In genomic region chr12:10366875-10367274, GRCh38 we compare ENCODE assay signal across 2 cellular contexts.
TF ChIP-seq lines count a peak whose summit lies in the region.

No MANE protein-coding gene starts in this region.

TF ChIP-seq in GM23338, 12 proteins besides CTCF, POLR2A, EP300 and RAD21:
- TF ChIP-seq ETS1 (IDR thresholded peaks at IDR 0.05) (no peak), POLR2AphosphoS5 (IDR thresholded peaks at IDR 0.05; ENCODE audit: low read depth) (no peak), ZNF114 (CRISPR knock-in tag; IDR thresholded peaks at IDR 0.05) (no peak), NANOG (IDR thresholded peaks at IDR 0.05; ENCODE audit: borderline replicate concordance) (no peak), ZNF331 (CRISPR knock-in tag; IDR thresholded peaks at IDR 0.05; ENCODE audit: low read depth) (no peak), EZH2phosphoT487 (IDR thresholded peaks at IDR 0.05; ENCODE audit: unreplicated experiment) (no peak), CREB1 (CRISPR knock-in tag; IDR thresholded peaks at IDR 0.05; ENCODE audit: low read depth) (no peak), STAT1 (IDR thresholded peaks at IDR 0.05; ENCODE audit: unreplicated experiment) (no peak), JUNB (IDR thresholded peaks at IDR 0.05; ENCODE audit: unreplicated experiment) (no peak), REST (IDR thresholded peaks at IDR 0.05; ENCODE audit: unreplicated experiment) (no peak), ZNF462 (CRISPR knock-in tag; IDR thresholded peaks at IDR 0.05) (no peak), EZH2 (IDR thresholded peaks at IDR 0.05; ENCODE audit: low read depth, unreplicated experiment) (no peak)

TF ChIP-seq in H1, 55 proteins besides CTCF, POLR2A, EP300 and RAD21:
- no peak for TF ChIP-seq KDM1A (IDR thresholded peaks at IDR 0.05; ENCODE audit: borderline replicate concordance, low read length)
- no peak for TF ChIP-seq KDM4A (IDR thresholded peaks at IDR 0.05; ENCODE audit: low read depth, low read length, severe bottlenecking)
- TF ChIP-seq HDAC6 (IDR thresholded peaks at IDR 0.05; ENCODE audit: low read depth, low read length) = no peak
- no peak for TF ChIP-seq SRF (IDR thresholded peaks at IDR 0.05; ENCODE audit: low read depth, low read length)
- TF ChIP-seq FOSL1 (IDR thresholded peaks at IDR 0.05; ENCODE audit: insufficient read depth, low read depth, low read length) = no peak
- no peak for TF ChIP-seq CHD2 (IDR thresholded peaks at IDR 0.05; ENCODE audit: low read length)
- no peak for TF ChIP-seq GABPA (IDR thresholded peaks at IDR 0.05; ENCODE audit: borderline replicate concordance, insufficient read depth, low read length)
- TF ChIP-seq SP1 (IDR thresholded peaks at IDR 0.05; ENCODE audit: low read depth, low read length) = no peak
- no peak for TF ChIP-seq JUND (IDR thresholded peaks at IDR 0.05; ENCODE audit: low read length)
- no peak for TF ChIP-seq ZNF274 (IDR thresholded peaks at IDR 0.05; ENCODE audit: borderline replicate concordance, extremely low read depth, low read length)
- TF ChIP-seq RFX5 (IDR thresholded peaks at IDR 0.05; ENCODE audit: borderline replicate concordance, low read depth, low read length) = no peak
- TF ChIP-seq TBP (IDR thresholded peaks at IDR 0.05; ENCODE audit: low read depth, low read length) = no peak
- TF ChIP-seq NANOG (IDR thresholded peaks at IDR 0.05; ENCODE audit: insufficient read depth, low read depth, low read length, poor library complexity, severe bottlenecking) = no peak
- no peak for TF ChIP-seq POU5F1 (IDR thresholded peaks at IDR 0.05; ENCODE audit: low read depth, low read length)
- TF ChIP-seq POLR2AphosphoS5 (IDR thresholded peaks at IDR 0.05; ENCODE audit: low read depth, low read length) = no peak
- no peak for TF ChIP-seq CBX5 (IDR thresholded peaks at IDR 0.05; ENCODE audit: low read depth, low read length)
- no peak for TF ChIP-seq TCF12 (IDR thresholded peaks at IDR 0.05; ENCODE audit: low read depth, low read length)
- no peak for TF ChIP-seq CREB1 (IDR thresholded peaks at IDR 0.05)
- TF ChIP-seq TEAD4 (IDR thresholded peaks at IDR 0.05; ENCODE audit: low read depth, low read length) = no peak
- no peak for TF ChIP-seq KDM5A (IDR thresholded peaks at IDR 0.05; ENCODE audit: low read length)
